ENCODE assay signal across 8 cellular contexts in genomic region chr1:36160949-36161485, GRCh38. TPM values are rescaled to one million over a fixed set of nuclear protein-coding genes. Genes with fewer than 3 reads are reported as not detected.
DNase-seq lines count a peak whose midpoint lies in the region; ATAC-seq and TF ChIP-seq lines count a peak whose summit lies in the region.

No MANE protein-coding gene starts in this region.

- TF ChIP-seq CTCF in Panc1 (IDR thresholded peaks at IDR 0.05) (no peak), foreskin fibroblast (IDR thresholded peaks at IDR 0.05; ENCODE audit: low read depth, low read length) (peak; percentile 45), neural crest cell (conservative IDR thresholded peaks at IDR 0.05) (peak; percentile 23), upper lobe of right lung (IDR thresholded peaks at IDR 0.05) (peak; percentile 28)

- H3K27ac ChIP-seq in Panc1 (ENCODE audit: low read length) = peak overlapping the region; percentile 81
- H3K27ac ChIP-seq in upper lobe of right lung = peak overlapping the region; percentile 93

- H3K4me3 Mint-ChIP-seq in neural crest cell = peak overlapping the region; percentile 91

- ATAC-seq in Panc1 (peak; percentile 63), upper lobe of right lung (peak; percentile 52), GM18858 (IDR thresholded peaks at IDR 0.05; ENCODE audit: unreplicated experiment) (no peak)

- no peaks in the 10 kb centered on the region for H3K27me3 Mint-ChIP-seq in neural crest cell (ENCODE audit: low read depth)

- peak overlapping the region; percentile 84 for H3K27ac Mint-ChIP-seq in neural crest cell (ENCODE audit: unreplicated experiment)

- in situ Hi-C loops in ACHN (cut with HindIII; ENCODE audit: low pct_ligation_motif_present, low pct_unique_long_range_greater_than_20kb, low sequenced_read_pairs) (no loop called here), Panc1 (cut with HindIII; ENCODE audit: low pct_unique_long_range_greater_than_20kb, low sequenced_read_pairs) (no loop called here)

- peaks cover 63% of the 10 kb centered on the region for H3K4me1 Mint-ChIP-seq in neural crest cell

- H3K4me3 ChIP-seq in Panc1 (ENCODE audit: low read depth in 2 of 2, low read length in 2 of 2) (peak overlapping the region; percentile 24 to 48), foreskin fibroblast (ENCODE audit: low read depth in 1 of 2, low read length in 2 of 2) (peak overlapping the region; percentile 48 to 56), upper lobe of right lung (peak overlapping the region; percentile 47)

- POLR2A ChIA-PET in Panc1 (lab: Charles Lee) = interaction anchor here (0.5 to 0.6 kb wide), 2 partner anchors 12 to 34 kb away, joined by 3 to 7 read pairs; partner anchors contain the start of gene TRAPPC3

- BruUV-seq in Panc1 (replicated peaks; lab: Mats Ljungman, UMichigan) = no TSS peak

- intact Hi-C loops in Panc1 (cut with micrococcal nuclease; ENCODE audit: unreplicated experiment) = no loop called here
- intact Hi-C loops in upper lobe of right lung (cut with DNase I) = no loop called here

- H3K36me3 Mint-ChIP-seq in neural crest cell (ENCODE audit: low read depth) = peaks cover 7% of the 10 kb centered on the region

- CTCF ChIA-PET in Panc1 (lab: Charles Lee) = interaction anchor here (0.6 to 1.1 kb wide), 6 partner anchors 8 to 125 kb away, joined by 3 to 4 read pairs (median 4); partner anchors contain the start of genes THRAP3 and TRAPPC3

- peak; percentile 79 for TF ChIP-seq POLR2A in GM19193 (IDR thresholded peaks at IDR 0.05; ENCODE audit: extremely low read depth, insufficient read depth, insufficient read length)

- H3K36me3 ChIP-seq in Panc1 (ENCODE audit: control insufficient read depth, insufficient read depth, low read length) (peaks cover 2% of the 10 kb centered on the region), upper lobe of right lung (no peaks in the 10 kb centered on the region)

- H3K9me3 ChIP-seq in Panc1 (ENCODE audit: control insufficient read depth, insufficient read depth, low read depth, low read length) = no peaks in the 10 kb centered on the region
- no peaks in the 10 kb centered on the region for H3K9me3 ChIP-seq in upper lobe of right lung

- DNase-seq in ACHN (peak; percentile 70), Panc1 (ENCODE audit: low read depth, low spot score) (no peak), foreskin fibroblast (peak; percentile 75 to 92), neural crest cell (ENCODE audit: low read depth, low spot score) (peak; percentile 36), upper lobe of right lung (peak; percentile 83)
- peak; percentile 86 for DNase-seq in activated effector memory CD4-positive, alpha-beta T cell treated with anti-CD3 and anti-CD28 coated beads, Interleukin-2, amount 50 U/mL, for 16 hours

- H3K9me3 Mint-ChIP-seq in neural crest cell = no peaks in the 10 kb centered on the region

- peaks cover 48% of the 10 kb centered on the region for H3K4me1 ChIP-seq in Panc1 (ENCODE audit: control insufficient read depth, insufficient read depth, low read length)
- peaks cover 67% of the 10 kb centered on the region for H3K4me1 ChIP-seq in upper lobe of right lung

- H3K27me3 ChIP-seq in Panc1 (ENCODE audit: control insufficient read depth, insufficient read depth, low read length) (no peaks in the 10 kb centered on the region), upper lobe of right lung (no peaks in the 10 kb centered on the region)

RNA-seq across cellular contexts. Expression of gene MAP7D1, which starts 5.1 kb away (rescaled TPM):
- 212 TPM for total RNA-seq in Panc1 (2021; ENCODE audit: unreplicated experiment)
- 223 TPM for polyA plus RNA-seq in Panc1 (2012; ENCODE audit: insufficient read length)
- total RNA-seq in neural crest cell = 165 and 166 TPM in 2 replicates
- 114 TPM for total RNA-seq in upper lobe of right lung

RNA-seq across cellular contexts. Expression of gene TRAPPC3, which starts 11.7 kb away (rescaled TPM):
- total RNA-seq in Panc1 (2021; ENCODE audit: unreplicated experiment) (98.7 TPM), neural crest cell (48.6 and 52.8 TPM in 2 replicates), upper lobe of right lung (63.1 TPM)
- 150 TPM for polyA plus RNA-seq in Panc1 (2012; ENCODE audit: insufficient read length)

RNA-seq across cellular contexts. Expression of gene COL8A2, which starts 36.0 kb away (rescaled TPM):
- 1.2 TPM for total RNA-seq in Panc1 (2021; ENCODE audit: unreplicated experiment)
- polyA plus RNA-seq in Panc1 (2012; ENCODE audit: insufficient read length) = 1.9 TPM
- total RNA-seq in neural crest cell = 0.09 TPM in 2 replicates
- total RNA-seq in upper lobe of right lung = 16.2 TPM
